ENCODE assay signal across 28 cellular contexts in the genomic region with DNA sequence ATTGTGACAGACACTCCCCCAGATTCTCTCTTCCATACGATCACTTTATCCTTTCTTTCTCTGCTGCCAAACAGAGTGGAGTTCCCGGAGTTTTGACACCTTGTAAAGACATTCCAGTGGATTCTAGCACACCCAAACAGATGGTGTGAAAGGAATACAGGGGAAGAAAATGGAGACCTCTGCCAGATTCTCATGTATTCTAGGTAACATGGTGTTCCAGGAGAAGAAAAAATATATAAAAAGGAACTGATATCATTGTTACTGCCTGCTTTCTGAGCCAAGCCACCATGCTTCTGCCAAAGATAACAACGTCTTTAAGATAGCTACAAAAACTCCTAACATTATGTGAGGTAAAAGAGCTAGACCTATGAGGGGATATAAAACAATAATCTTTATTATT.
DNase-seq lines count a peak whose midpoint lies in the region; ATAC-seq, FAIRE-seq and TF ChIP-seq lines count a peak whose summit lies in the region.
"Had no signal": no experiment of that assay in that cellular context is flagged by ENCODE, and none has a peak within 500 bp of the region (broad histone marks: within the 10 kb centered on the region; RNA-seq: fewer than 3 reads in every experiment).

No MANE protein-coding gene starts in this region.

- H3K36me3 Mint-ChIP-seq in nephron (ENCODE audit: low read depth): no peaks in the 10 kb centered on the region

- WGBS in stomach, 5 donors: 19 to 49% (median 23%) methylated on average over 3 of the region's 3 CpGs
- 69% methylated on average over 3 of the region's 3 CpGs for WGBS in right lobe of liver (ENCODE audit: insufficient coverage, low coverage, low lambda C conversion rate, missing lambda C conversion rate)

- H3K4me3 ChIP-seq in stomach (no peak overlapping the region), H7 (ENCODE audit: insufficient read depth, low read depth, low read length) (no peak overlapping the region), right lobe of liver (no peak overlapping the region)
- H3K4me3 ChIP-seq: cardiac muscle cell, K562, lung, ovary, upper lobe of left lung had no signal

- H3K27me3 ChIP-seq in stomach (no peaks in the 10 kb centered on the region), H7 (ENCODE audit: control insufficient read depth, insufficient read depth, low read length) (no peaks in the 10 kb centered on the region), right lobe of liver (no peaks in the 10 kb centered on the region)
- H3K27me3 ChIP-seq: cardiac muscle cell, ovary, upper lobe of left lung had no signal

- TF ChIP-seq EP300 in stomach (IDR thresholded peaks at IDR 0.05): no peak

- FAIRE-seq in RCC 7860 (lab: Jason Lieb, UNC): no peak
- FAIRE-seq: GM12892, H1, K562 had no signal

- intact Hi-C loops in stomach (cut with DNase I; ENCODE audit: low total_unique reads) (no loop called here), right lobe of liver (cut with DNase I) (no loop called here)

- H3K27ac ChIP-seq in stomach (peak overlapping the region in 4 of 5 donors; percentile 13 to 27 (median 21)), right lobe of liver (no peak overlapping the region)
- H3K27ac ChIP-seq: 22Rv1, cardiac muscle cell, ovary, upper lobe of left lung had no signal

- no peak overlapping the region for H3K4me3 Mint-ChIP-seq in nephron
- H3K4me3 Mint-ChIP-seq: activated CD4-positive, alpha-beta T cell treated with anti-CD3 and anti-CD28 coated beads, Interleukin-2, amount 10 ng/mL, durations not matched to agents 7 days and 5 days; activated naive CD8-positive, alpha-beta T cell treated with anti-CD3 and anti-CD28 coated beads, Interleukin-2, amount 50 U/mL, for 24 hours had no signal

- ATAC-seq in right lobe of liver: no peak
- ATAC-seq: activated naive CD8-positive, alpha-beta T cell treated with anti-CD3 and anti-CD28 coated beads, Interleukin-2, amount 50 U/mL, for 24 hours; esophagus mucosa; K562; stimulated activated naive CD8-positive, alpha-beta T cell treated with anti-CD3 and anti-CD28 coated beads, Interleukin-15, Interleukin-2, amounts not matched to agents 100 U/mL and 50 U/mL, for 24 hours had no signal

- H3K27me3 Mint-ChIP-seq in nephron (ENCODE audit: low read depth): peaks cover 4% of the 10 kb centered on the region

- peaks cover 0 to 5% (median 2%) of the 10 kb centered on the region in 4 donors for H3K4me1 ChIP-seq in stomach
- no peaks in the 10 kb centered on the region for H3K4me1 ChIP-seq in right lobe of liver
- H3K4me1 ChIP-seq: upper lobe of left lung had no signal

- peak overlapping the region in 2 of 3 experiments; percentile 5 to 59 for H3K27ac Mint-ChIP-seq in nephron
- H3K27ac Mint-ChIP-seq: activated CD4-positive, alpha-beta T cell treated with anti-CD3 and anti-CD28 coated beads, Interleukin-2, amount 10 ng/mL, durations not matched to agents 7 days and 5 days; activated naive CD8-positive, alpha-beta T cell treated with anti-CD3 and anti-CD28 coated beads, Interleukin-2, amount 50 U/mL, for 24 hours had no signal

- peaks cover 6% of the 10 kb centered on the region for H3K4me1 Mint-ChIP-seq in nephron
- H3K4me1 Mint-ChIP-seq: activated CD4-positive, alpha-beta T cell treated with anti-CD3 and anti-CD28 coated beads, Interleukin-2, amount 10 ng/mL, durations not matched to agents 7 days and 5 days had no signal

- H3K36me3 ChIP-seq in stomach (no peaks in the 10 kb centered on the region), H7 (replicated peaks; ENCODE audit: control insufficient read depth, insufficient read depth, low read length) (no peaks in the 10 kb centered on the region), right lobe of liver (no peaks in the 10 kb centered on the region)
- H3K36me3 ChIP-seq: cardiac muscle cell, ovary, upper lobe of left lung had no signal

- peak; percentile 5 for DNase-seq in DMS 273 (lab: John Stamatoyannopoulos, UW; ENCODE audit: unreplicated experiment)
- no peak for DNase-seq in DMS 273 treated with DMSO at 0.1 percent for 48 hours (lab: John Stamatoyannopoulos, UW)
- peak; percentile 13 for DNase-seq in fibroblast of peridontal ligament (ENCODE audit: extremely low read depth)
- DNase-seq in stomach: no peak
- DNase-seq in H7: no peak
- no peak for DNase-seq in right lobe of liver
- DNase-seq in RCC 7860 (ENCODE audit: low spot score): no peak
- DNase-seq: activated CD4-positive, alpha-beta T cell treated with anti-CD3 and anti-CD28 coated beads, Interleukin-2, amount 10 ng/mL, durations not matched to agents 7 days and 5 days; activated naive CD8-positive, alpha-beta T cell treated with anti-CD3 and anti-CD28 coated beads, Interleukin-2, amount 50 U/mL, for 24 hours; AML-193; DMS79; glutamatergic neuron; MV-4-11; NCI-H1694; NCI-H748 treated with DMSO at 0.1 percent for 48 hours; SIG-M5; stimulated activated CD4-positive, alpha-beta T cell treated with anti-CD3 and anti-CD28 coated beads, Interleukin-4, amount 100 ng/mL, for 1 hour; stimulated activated naive CD8-positive, alpha-beta T cell treated with anti-CD3 and anti-CD28 coated beads, Interleukin-15, Interleukin-2, amounts not matched to agents 100 U/mL and 50 U/mL, for 24 hours; upper lobe of left lung had no signal

- H3K9me3 ChIP-seq in stomach: no peaks in the 10 kb centered on the region
- H3K9me3 ChIP-seq in right lobe of liver: peaks cover 0 to 3% (median 0%) of the 10 kb centered on the region in 4 donors
- H3K9me3 ChIP-seq: ovary, upper lobe of left lung had no signal

- peaks cover 15% of the 10 kb centered on the region for H3K9me3 Mint-ChIP-seq in nephron
- H3K9me3 Mint-ChIP-seq: activated CD4-positive, alpha-beta T cell treated with anti-CD3 and anti-CD28 coated beads, Interleukin-2, amount 10 ng/mL, durations not matched to agents 7 days and 5 days; activated naive CD8-positive, alpha-beta T cell treated with anti-CD3 and anti-CD28 coated beads, Interleukin-2, amount 50 U/mL, for 24 hours had no signal

- no peak for TF ChIP-seq POLR2A in stomach (IDR thresholded peaks at IDR 0.05)
- TF ChIP-seq POLR2A in right lobe of liver (IDR thresholded peaks at IDR 0.05): no peak

- TF ChIP-seq CTCF in nephron (IDR thresholded peaks at IDR 0.05; ENCODE audit: unreplicated experiment in 3 of 3) (no peak), stomach (IDR thresholded peaks at IDR 0.05) (no peak), right lobe of liver (IDR thresholded peaks at IDR 0.05) (no peak)

Comparison
In these comparisons a context has a peak if more than half of its experiments do, and no peak if none do; other contexts are left out.
1. DNase-seq: peak in DMS 273 (single experiment) and fibroblast of peridontal ligament (single experiment); none in DMS 273 treated with DMSO at 0.1 percent for 48 hours (single experiment), stomach (single experiment), H7 (single experiment), right lobe of liver (0 of 3) and RCC 7860 (single experiment).
2. H3K27ac ChIP-seq: peak in stomach (4 of 5); none in right lobe of liver (0 of 3).